ENCODE assay signal across 18 cellular contexts in the genomic region with DNA sequence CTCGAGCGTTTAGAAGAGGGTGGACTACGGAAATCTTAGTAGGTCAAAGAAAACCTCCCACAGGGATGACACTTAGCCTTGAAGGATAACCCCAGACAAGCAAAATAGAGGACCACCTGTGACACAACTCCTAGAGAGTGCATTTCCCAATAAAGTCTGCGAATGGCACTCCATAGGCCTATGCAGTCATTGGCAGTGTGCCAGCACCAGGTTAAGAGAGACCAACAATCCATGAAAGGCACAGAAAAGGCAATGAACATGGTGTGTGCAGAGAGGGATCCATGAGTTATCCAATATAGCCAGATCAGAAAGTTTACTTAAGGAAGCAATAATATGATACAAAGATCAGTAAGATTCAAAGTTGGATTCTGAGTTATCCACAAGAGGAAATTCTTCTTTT. TPM values are rescaled to one million over a fixed set of nuclear protein-coding genes. Genes with fewer than 3 reads are reported as not detected.
DNase-seq lines count a peak whose midpoint lies in the region; TF ChIP-seq lines count a peak whose summit lies in the region.
"Had no signal": no experiment of that assay in that cellular context is flagged by ENCODE, and none has a peak within 500 bp of the region (broad histone marks: within the 10 kb centered on the region; RNA-seq: fewer than 3 reads in every experiment).

No MANE protein-coding gene starts in this region.

- H3K27ac ChIP-seq in cingulate gyrus (ENCODE audit: low read depth, low read length), result peak overlapping the region; percentile 24
- peak overlapping the region; percentile 70 to 90 (median 84) for H3K27ac ChIP-seq in stomach
- H3K27ac ChIP-seq: BLaER1 treated with 17β-estradiol and CSF1 and Interleukin-3, amounts not matched to agents 10 nM and 100 nM had no signal

- DNase-seq in DMS53 (lab: John Stamatoyannopoulos, UW) (peak; percentile 21), DMS53 treated with DMSO at 0.1 percent for 48 hours (lab: John Stamatoyannopoulos, UW; ENCODE audit: unreplicated experiment) (no peak), NCI-H187 (lab: John Stamatoyannopoulos, UW) (peak; percentile 70 to 89), stomach (no peak), NCI-H1694 treated with DMSO at 0.1 percent for 48 hours (lab: John Stamatoyannopoulos, UW) (no peak), AML-193 (lab: John Stamatoyannopoulos, UW) (no peak)
- DNase-seq in activated CD8-positive, alpha-beta memory T cell treated with anti-CD3 and anti-CD28 coated beads, Interleukin-2, amount 50 U/mL, for 48 hours, result no peak
- DNase-seq: activated gamma-delta T cell treated with Interleukin-2 at 50 U/mL for 16 hours; cortex of kidney; HCEC 1CT; NCI-H2107; NK-92 treated with Interleukin-12 subunit alpha and Interleukin-12 subunit beta, amount 100 ng/mL, for 24 hours; occipital lobe; small intestine had no signal

- peaks cover 24 to 69% (median 45%) of the 10 kb centered on the region in 4 donors for H3K4me1 ChIP-seq in stomach

- no peaks in the 10 kb centered on the region for H3K36me3 ChIP-seq in stomach
- H3K36me3 ChIP-seq: BLaER1 treated with 17β-estradiol and CSF1 and Interleukin-3, amounts not matched to agents 10 nM and 100 nM had no signal

- intact Hi-C loops in stomach (cut with DNase I; ENCODE audit: low total_unique reads), result no loop called here

- no peak for TF ChIP-seq CTCF in stomach (IDR thresholded peaks at IDR 0.05)

- no peaks in the 10 kb centered on the region for H3K27me3 ChIP-seq in stomach
- H3K27me3 ChIP-seq: BLaER1 treated with 17β-estradiol and CSF1 and Interleukin-3, amounts not matched to agents 10 nM and 100 nM had no signal

- no peak for TF ChIP-seq EP300 in stomach (IDR thresholded peaks at IDR 0.05)

- TF ChIP-seq POLR2A in stomach (IDR thresholded peaks at IDR 0.05), result no peak

- no peak overlapping the region for H3K4me3 ChIP-seq in stomach
- H3K4me3 ChIP-seq: BLaER1 treated with 17β-estradiol and CSF1 and Interleukin-3, amounts not matched to agents 10 nM and 100 nM had no signal

- no peaks in the 10 kb centered on the region for H3K9me3 ChIP-seq in stomach
- H3K9me3 ChIP-seq: BLaER1 treated with 17β-estradiol and CSF1 and Interleukin-3, amounts not matched to agents 10 nM and 100 nM had no signal

- 78 to 96% (median 89%) methylated on average over 4 of the region's 4 CpGs for WGBS in stomach, 5 donors

RNA-seq across cellular contexts. Expression of a gene that starts 45.2 kb away (rescaled TPM):
- 10 to 100 TPM in 2 of 5 donors, 1 to 10 TPM in 2, not detected in 1; 5.1 to 47.3 (median 9.6) TPM for total RNA-seq in stomach
- 1 to 10 TPM; 2.8 to 5.8 (median 5.2) TPM for polyA plus RNA-seq in stomach
- total RNA-seq: A172, astrocyte had no signal

RNA-seq across cellular contexts. Expression of a gene that starts 49.2 kb away (rescaled TPM):
- 1 to 10 TPM in 4 of 5 donors, under 1 TPM in 1; 0.55 to 2.3 (median 1.8) TPM for total RNA-seq in stomach
- polyA plus RNA-seq in stomach, result 1 to 10 TPM; 1.2 to 7.0 (median 3.8) TPM
- total RNA-seq: astrocyte, occipital lobe had no signal

Comparison
In these comparisons a context has a peak if more than half of its experiments do, and no peak if none do; other contexts are left out.
1. DNase-seq: peak in DMS53 (single experiment) and NCI-H187 (2 of 2); none in DMS53 treated with DMSO at 0.1 percent for 48 hours (single experiment), stomach (single experiment), NCI-H1694 treated with DMSO at 0.1 percent for 48 hours (single experiment), activated CD8-positive, alpha-beta memory T cell treated with anti-CD3 and anti-CD28 coated beads, Interleukin-2, amount 50 U/mL, for 48 hours (single experiment) and AML-193 (0 of 2).